Comparison of ENCODE assay signal across 25 cellular contexts in genomic region chr1:44346184-44346583, GRCh38. TPM values are rescaled to one million over a fixed set of nuclear protein-coding genes. Genes with fewer than 3 reads are reported as not detected.
A peak's percentile ranks its signal among the peaks of the same experiment; 100 is the strongest.
DNase-seq lines count a peak whose midpoint lies in the region; ATAC-seq and TF ChIP-seq lines count a peak whose summit lies in the region.
"Had no signal": no experiment of that assay in that cellular context is flagged by ENCODE, and none has a peak within 500 bp of the region (broad histone marks: within the 10 kb centered on the region; RNA-seq: fewer than 3 reads in every experiment).

No MANE protein-coding gene starts in this region.

- H3K4me3 Mint-ChIP-seq in MCF 10A (ENCODE audit: unreplicated experiment), result no peak overlapping the region
- no peak overlapping the region for H3K4me3 Mint-ChIP-seq in stimulated activated effector memory CD8-positive, alpha-beta T cell treated with anti-CD3 and anti-CD28 coated beads, Interleukin-12 subunit alpha, Interleukin-12 subunit beta, amount 100 ng/mL, for 72 hours
- H3K4me3 Mint-ChIP-seq: activated naive CD8-positive, alpha-beta T cell treated with anti-CD3 and anti-CD28 coated beads, Interleukin-2, amount 10 ng/mL, durations not matched to agents 7 days and 5 days; CD8-positive, alpha-beta memory T cell had no signal

- no peaks in the 10 kb centered on the region for H3K27me3 Mint-ChIP-seq in MCF 10A (ENCODE audit: insufficient read depth, unreplicated experiment)
- H3K27me3 Mint-ChIP-seq: activated naive CD8-positive, alpha-beta T cell treated with anti-CD3 and anti-CD28 coated beads, Interleukin-2, amount 10 ng/mL, durations not matched to agents 7 days and 5 days; CD8-positive, alpha-beta memory T cell had no signal

- H3K4me3 ChIP-seq in breast epithelium (no peak overlapping the region), A673 (ENCODE audit: low read depth, low read length, poor library complexity, severe bottlenecking) (no peak overlapping the region), left lung (no peak overlapping the region)
- H3K4me3 ChIP-seq: PC-9, skin epidermis, stomach had no signal

- ATAC-seq in stimulated activated effector memory CD8-positive, alpha-beta T cell treated with anti-CD3 and anti-CD28 coated beads, Interleukin-12 subunit alpha, Interleukin-12 subunit beta, amount 100 ng/mL, for 72 hours, result no peak
- no peak for ATAC-seq in left lung
- ATAC-seq: left colon had no signal

- H3K27ac Mint-ChIP-seq in MCF 10A (ENCODE audit: low read depth, unreplicated experiment), result peak overlapping the region; percentile 23
- peak overlapping the region; percentile 17 for H3K27ac Mint-ChIP-seq in stimulated activated effector memory CD8-positive, alpha-beta T cell treated with anti-CD3 and anti-CD28 coated beads, Interleukin-12 subunit alpha, Interleukin-12 subunit beta, amount 100 ng/mL, for 72 hours
- H3K27ac Mint-ChIP-seq: activated naive CD8-positive, alpha-beta T cell treated with anti-CD3 and anti-CD28 coated beads, Interleukin-2, amount 10 ng/mL, durations not matched to agents 7 days and 5 days had no signal

- H3K27ac ChIP-seq in breast epithelium (no peak overlapping the region), layer of hippocampus (ENCODE audit: low read depth, low read length) (peak overlapping the region; percentile 89), A673 (ENCODE audit: low read depth, low read length, poor library complexity, severe bottlenecking) (no peak overlapping the region), left lung (no peak overlapping the region)
- H3K27ac ChIP-seq: PC-9 had no signal

- DNase-seq in MCF 10A (ENCODE audit: unreplicated experiment), result no peak
- DNase-seq in breast epithelium (ENCODE audit: low spot score in 2 of 2), result no peak
- no peak for DNase-seq in stimulated activated effector memory CD8-positive, alpha-beta T cell treated with anti-CD3 and anti-CD28 coated beads, Interleukin-12 subunit alpha, Interleukin-12 subunit beta, amount 100 ng/mL, for 72 hours (ENCODE audit: low spot score in 2 of 2)
- DNase-seq in GF-D8 (lab: John Stamatoyannopoulos, UW), result no peak
- DNase-seq in A673 (ENCODE audit: low spot score), result no peak
- no peak for DNase-seq in activated CD4-positive, alpha-beta T cell treated with anti-CD3 and anti-CD28 coated beads for 1 hour
- no peak for DNase-seq in left lung
- DNase-seq: activated CD4-positive, alpha-beta T cell treated with anti-CD3 and anti-CD28 coated beads for 48 hours; activated effector memory CD4-positive, alpha-beta T cell treated with anti-CD3 and anti-CD28 coated beads, Interleukin-2, amount 50 U/mL, for 16 hours; activated naive CD8-positive, alpha-beta T cell treated with anti-CD3 and anti-CD28 coated beads, Interleukin-2, amount 10 ng/mL, durations not matched to agents 7 days and 5 days; activated T-cell treated with anti-CD3 and anti-CD28 coated beads, Interleukin-2, amount 50 U/mL, for 1 hour; CD8-positive, alpha-beta memory T cell; effector memory CD4-positive, alpha-beta T cell; left colon; mesenchymal stem cell; NCI-H1694; NCI-H2171; NCI-H524; NK-92 treated with Interleukin-12 subunit alpha and Interleukin-12 subunit beta, amount 100 ng/mL, for 24 hours; PC-9; Right ventricle myocardium superior; stomach; T-helper 2 cell had no signal

- no peak for TF ChIP-seq POLR2A in breast epithelium (IDR thresholded peaks at IDR 0.05)

- POLR2A ChIA-PET in MCF 10A (lab: Yijun Ruan, JAX) (interaction anchor here (0.8 to 4.7 kb wide), 5 partner anchors 7 to 19 kb away, joined by 3 to 41 read pairs (median 7); partner anchors contain the start of gene ERI3), A673 (lab: Charles Lee; ENCODE audit: low non-redundant PET) (no interaction called here)

- BruUV-seq in MCF 10A (replicated peaks; lab: Mats Ljungman, UMichigan) (no TSS peak), A673 (replicated peaks; lab: Mats Ljungman, UMichigan) (no TSS peak)

- H3K36me3 ChIP-seq in breast epithelium (no peaks in the 10 kb centered on the region), A673 (ENCODE audit: insufficient read depth, low read length, poor library complexity, severe bottlenecking) (no peaks in the 10 kb centered on the region), left lung (no peaks in the 10 kb centered on the region)

- H3K9me3 ChIP-seq in breast epithelium (no peaks in the 10 kb centered on the region), A673 (ENCODE audit: low read depth, low read length, poor library complexity, severe bottlenecking) (no peaks in the 10 kb centered on the region), left lung (no peaks in the 10 kb centered on the region)
- H3K9me3 ChIP-seq: stomach had no signal

- TF ChIP-seq CTCF in MCF 10A (IDR thresholded peaks at IDR 0.05; ENCODE audit: unreplicated experiment) (no peak), breast epithelium (IDR thresholded peaks at IDR 0.05) (no peak), A673 (conservative IDR thresholded peaks at IDR 0.05; ENCODE audit: low read depth, low read length) (no peak), left lung (IDR thresholded peaks at IDR 0.05) (no peak)

- peaks cover 7% of the 10 kb centered on the region for H3K36me3 Mint-ChIP-seq in MCF 10A (ENCODE audit: insufficient read depth, unreplicated experiment)
- H3K36me3 Mint-ChIP-seq in stimulated activated effector memory CD8-positive, alpha-beta T cell treated with anti-CD3 and anti-CD28 coated beads, Interleukin-12 subunit alpha, Interleukin-12 subunit beta, amount 100 ng/mL, for 72 hours, result peaks cover 14% of the 10 kb centered on the region
- H3K36me3 Mint-ChIP-seq: activated naive CD8-positive, alpha-beta T cell treated with anti-CD3 and anti-CD28 coated beads, Interleukin-2, amount 10 ng/mL, durations not matched to agents 7 days and 5 days had no signal

- H3K4me1 ChIP-seq in breast epithelium (no peaks in the 10 kb centered on the region), A673 (ENCODE audit: insufficient read depth, low read length, poor library complexity, severe bottlenecking) (no peaks in the 10 kb centered on the region), left lung (no peaks in the 10 kb centered on the region)

- H3K27me3 ChIP-seq in breast epithelium (no peaks in the 10 kb centered on the region), layer of hippocampus (ENCODE audit: control insufficient read depth, insufficient read depth, low read length) (no peaks in the 10 kb centered on the region), A673 (replicated peaks; ENCODE audit: insufficient read depth, low read depth, low read length, poor library complexity) (no peaks in the 10 kb centered on the region), left lung (no peaks in the 10 kb centered on the region)
- H3K27me3 ChIP-seq: stomach had no signal

- intact Hi-C loops in MCF 10A (cut with micrococcal nuclease), result no loop called here
- intact Hi-C loops in breast epithelium (cut with DNase I; ENCODE audit: low total_unique reads), result no loop called here
- intact Hi-C loops in A673 (cut with micrococcal nuclease; ENCODE audit: unreplicated experiment), result no loop called here
- intact Hi-C loops in left lung (cut with DNase I), result no loop called here

- peaks cover 32% of the 10 kb centered on the region for H3K4me1 Mint-ChIP-seq in MCF 10A (ENCODE audit: insufficient read depth, unreplicated experiment)
- peaks cover 22% of the 10 kb centered on the region for H3K4me1 Mint-ChIP-seq in stimulated activated effector memory CD8-positive, alpha-beta T cell treated with anti-CD3 and anti-CD28 coated beads, Interleukin-12 subunit alpha, Interleukin-12 subunit beta, amount 100 ng/mL, for 72 hours
- H3K4me1 Mint-ChIP-seq: activated naive CD8-positive, alpha-beta T cell treated with anti-CD3 and anti-CD28 coated beads, Interleukin-2, amount 10 ng/mL, durations not matched to agents 7 days and 5 days had no signal

- no peaks in the 10 kb centered on the region for H3K9me3 Mint-ChIP-seq in MCF 10A (ENCODE audit: unreplicated experiment)
- H3K9me3 Mint-ChIP-seq in stimulated activated effector memory CD8-positive, alpha-beta T cell treated with anti-CD3 and anti-CD28 coated beads, Interleukin-12 subunit alpha, Interleukin-12 subunit beta, amount 100 ng/mL, for 72 hours, result no peaks in the 10 kb centered on the region
- H3K9me3 Mint-ChIP-seq: activated naive CD8-positive, alpha-beta T cell treated with anti-CD3 and anti-CD28 coated beads, Interleukin-2, amount 10 ng/mL, durations not matched to agents 7 days and 5 days; CD8-positive, alpha-beta memory T cell had no signal

- CTCF ChIA-PET in MCF 10A (lab: Yijun Ruan, JAX) (interaction anchor here (0.7 to 1.3 kb wide), 3 partner anchors 13 to 248 kb away, joined by 3 to 5 read pairs (median 4); no protein-coding TSS in a partner anchor), A673 (lab: Charles Lee) (no interaction called here)

RNA-seq across cellular contexts. Expression of gene ERI3, which starts 8.9 kb away (rescaled TPM):
- total RNA-seq in MCF 10A (2022) (70.5 and 83.4 TPM in 2 replicates), breast epithelium (10 to 100 TPM; 35.8 to 49.2 (median 41.1) TPM), A673 (2021) (95.4 and 97.9 TPM in 2 replicates), left lung (10 to 100 TPM; 44.5 to 46.9 TPM)

RNA-seq across cellular contexts. Expression of gene RNF220, which starts 58.9 kb away (rescaled TPM):
- total RNA-seq in MCF 10A (2022) (65.4 and 67.1 TPM in 2 replicates), breast epithelium (100 to 1,000 TPM in 1 of 3 donors, 10 to 100 TPM in 2; 90.4 to 110 (median 93.4) TPM), A673 (2021) (80.6 and 86.0 TPM in 2 replicates), left lung (10 to 100 TPM; 50.8 to 58.9 TPM)
